15 cellular contexts compared by ENCODE assay signal in the genomic region with DNA sequence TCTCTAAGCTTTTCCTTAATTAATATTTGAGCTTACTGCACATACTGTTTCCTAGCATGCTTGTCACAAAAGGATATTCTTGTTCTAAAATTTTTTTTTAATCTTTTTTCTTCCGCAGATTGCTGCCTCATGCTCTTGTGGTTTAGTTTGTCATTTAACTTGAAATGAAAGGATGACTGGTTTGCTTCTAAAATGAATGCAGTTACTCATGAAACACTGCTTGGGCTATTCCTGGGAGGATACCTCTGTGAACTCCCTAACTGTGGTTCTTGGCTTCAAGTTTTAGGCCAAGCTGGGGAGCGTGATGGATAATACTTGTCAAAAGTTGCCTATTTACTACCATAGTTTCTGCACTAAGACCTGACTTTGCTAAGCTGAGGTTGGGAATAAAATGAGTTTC.
DNase-seq lines count a peak whose midpoint lies in the region; ATAC-seq and TF ChIP-seq lines count a peak whose summit lies in the region.
"Had no signal": no experiment of that assay in that cellular context is flagged by ENCODE, and none has a peak within 500 bp of the region (broad histone marks: within the 10 kb centered on the region; RNA-seq: fewer than 3 reads in every experiment).

No MANE protein-coding gene starts in this region.

- no peak overlapping the region for H2AK9ac ChIP-seq in IMR-90 (replicated peaks; ENCODE audit: low read depth, low read length, poor library complexity)

- H3K36me3 Mint-ChIP-seq in MCF 10A (ENCODE audit: insufficient read depth, unreplicated experiment) (peaks cover 13% of the 10 kb centered on the region), glutamatergic neuron (ENCODE audit: unreplicated experiment) (no peaks in the 10 kb centered on the region)
- H3K36me3 Mint-ChIP-seq in activated T-cell treated with anti-CD3 and anti-CD28 coated beads, Interleukin-2, amount 50 U/mL, for 24 hours (ENCODE audit: low read depth): peaks cover 44% of the 10 kb centered on the region
- no peaks in the 10 kb centered on the region for H3K36me3 Mint-ChIP-seq in activated CD4-positive, alpha-beta T cell treated with anti-CD3 and anti-CD28 coated beads, Interleukin-2, amount 10 ng/mL, durations not matched to agents 24 days and 14 days (ENCODE audit: low read depth)

- H3K4me3 ChIP-seq in mammary epithelial cell (replicated peaks in 1 of 3; ENCODE audit: insufficient read depth in 1 of 3, low read depth in 2 of 3, low read length in 3 of 3) (no peak overlapping the region), IMR-90 (ENCODE audit: insufficient read depth, low read depth, low read length) (no peak overlapping the region), fibroblast of pulmonary artery (replicated peaks; ENCODE audit: low read depth, low read length) (no peak overlapping the region)
- H3K4me3 ChIP-seq: A549, esophagus squamous epithelium had no signal

- peak overlapping the region; percentile 2; the same call in 1 of the 2 replicates for H3K18ac ChIP-seq in IMR-90 (ENCODE audit: low read depth, low read length)

- DNase-seq in mammary epithelial cell: peak; percentile 57
- no peak for DNase-seq in MCF 10A (ENCODE audit: unreplicated experiment)
- peak; percentile 93 for DNase-seq in IMR-90
- peak; percentile 62 for DNase-seq in fibroblast of pulmonary artery (ENCODE audit: low read depth)
- DNase-seq in stromal cell of bone marrow (ENCODE audit: low read depth): peak; percentile 91
- no peak for DNase-seq in activated T-cell treated with anti-CD3 and anti-CD28 coated beads, Interleukin-2, amount 50 U/mL, for 24 hours
- DNase-seq in activated CD4-positive, alpha-beta T cell treated with anti-CD3 and anti-CD28 coated beads, Interleukin-2, amount 10 ng/mL, durations not matched to agents 24 days and 14 days: no peak
- no peak for DNase-seq in glutamatergic neuron
- DNase-seq: esophagus squamous epithelium, mesendoderm, MM.1S, NCI-H526 treated with DMSO at 0.1 percent for 48 hours, T-helper 17 cell had no signal

- 0 out of 2 replicates have a peak, but pooled peaks have one; percentile 10 for TF ChIP-seq RAD21 in IMR-90 (IDR thresholded peaks at IDR 0.05; ENCODE audit: low read length)

- 100% methylated on average over 2 of the region's 2 CpGs for WGBS in mammary epithelial cell (ENCODE audit: low coverage, missing lambda C conversion rate)
- no CpG with 5 or more reads among the region's 2 CpGs for WGBS in IMR-90 (ENCODE audit: extremely low coverage in 2 of 2, insufficient read length in 1 of 2), 2 experiments

- dilution Hi-C loops in mammary epithelial cell (cut with HindIII; ENCODE audit: low sequenced_read_pairs): no loop called here
- dilution Hi-C loops in IMR-90 (cut with HindIII; ENCODE audit: low sequenced_read_pairs, unreplicated experiment): no loop called here

- H3K27me3 Mint-ChIP-seq in MCF 10A (ENCODE audit: insufficient read depth, unreplicated experiment) (no peaks in the 10 kb centered on the region), glutamatergic neuron (ENCODE audit: unreplicated experiment) (peaks cover 2% of the 10 kb centered on the region)
- no peaks in the 10 kb centered on the region for H3K27me3 Mint-ChIP-seq in activated T-cell treated with anti-CD3 and anti-CD28 coated beads, Interleukin-2, amount 50 U/mL, for 24 hours
- H3K27me3 Mint-ChIP-seq in activated CD4-positive, alpha-beta T cell treated with anti-CD3 and anti-CD28 coated beads, Interleukin-2, amount 10 ng/mL, durations not matched to agents 24 days and 14 days: no peaks in the 10 kb centered on the region
- H3K27me3 Mint-ChIP-seq: brain, T-helper 17 cell had no signal

- H3K9ac ChIP-seq in mammary epithelial cell (ENCODE audit: insufficient read depth, low read length) (no peak overlapping the region), IMR-90 (ENCODE audit: low read depth, low read length) (no peak overlapping the region)

- no peak overlapping the region for H4K91ac ChIP-seq in IMR-90 (ENCODE audit: insufficient read depth, low read depth, low read length)

- no peak overlapping the region for H3K4me2 ChIP-seq in mammary epithelial cell (ENCODE audit: insufficient read depth, low read depth, low read length)
- H3K4me2 ChIP-seq in IMR-90 (ENCODE audit: low read depth, low read length): peak overlapping the region; percentile 36; the same call in 1 of the 2 replicates
- H3K4me2 ChIP-seq: A549 had no signal

- TF ChIP-seq CTCF in mammary epithelial cell (conservative IDR thresholded peaks at IDR 0.05 in 1 of 2, IDR thresholded peaks at IDR 0.05 in 1 of 2; ENCODE audit: extremely low read depth in 1 of 2, insufficient read depth in 1 of 2, low read depth in 1 of 2, low read length in 2 of 2) (no peak), MCF 10A (IDR thresholded peaks at IDR 0.05; ENCODE audit: unreplicated experiment) (no peak), IMR-90 (conservative IDR thresholded peaks at IDR 0.05; ENCODE audit: low read depth, low read length) (no peak), fibroblast of pulmonary artery (IDR thresholded peaks at IDR 0.05; ENCODE audit: low read length, missing control alignments) (no peak), glutamatergic neuron (IDR thresholded peaks at IDR 0.05; ENCODE audit: partially characterized antibody, unreplicated experiment) (no peak)

- peak; percentile 48 for ATAC-seq in IMR-90 (ENCODE audit: low read depth)
- ATAC-seq: A549, T-helper 17 cell had no signal

- intact Hi-C loops in mammary epithelial cell (cut with micrococcal nuclease) (no loop called here), MCF 10A (cut with micrococcal nuclease) (no loop called here), IMR-90 (cut with micrococcal nuclease) (no loop called here)
- intact Hi-C loops in activated CD4-positive, alpha-beta T cell treated with anti-CD3 and anti-CD28 coated beads, Interleukin-2, amount 10 ng/mL, durations not matched to agents 24 days and 14 days (cut with micrococcal nuclease): no loop called here

- H4K8ac ChIP-seq in IMR-90 (ENCODE audit: low read depth in 2 of 2, low read length in 2 of 2): peak overlapping the region in 1 of 2 experiments; percentile 22; a peak in 1 of 4 replicates

- H3K36me3 ChIP-seq in mammary epithelial cell (ENCODE audit: insufficient read depth, low read length) (no peaks in the 10 kb centered on the region), IMR-90 (ENCODE audit: control insufficient read depth, insufficient read depth, low read length) (peaks cover 2% of the 10 kb centered on the region; the same call in 1 of the 2 replicates)

- peaks cover 15 to 43% of the 10 kb centered on the region in 2 experiments for H3K79me1 ChIP-seq in IMR-90 (ENCODE audit: low read depth in 1 of 2, low read length in 2 of 2)

- H3K9me1 ChIP-seq in IMR-90 (ENCODE audit: insufficient read depth, low read length): peaks cover 10% of the 10 kb centered on the region

- no peaks in the 10 kb centered on the region for H3K9me3 Mint-ChIP-seq in MCF 10A (ENCODE audit: unreplicated experiment)
- no peaks in the 10 kb centered on the region for H3K9me3 Mint-ChIP-seq in activated T-cell treated with anti-CD3 and anti-CD28 coated beads, Interleukin-2, amount 50 U/mL, for 24 hours
- H3K9me3 Mint-ChIP-seq in activated CD4-positive, alpha-beta T cell treated with anti-CD3 and anti-CD28 coated beads, Interleukin-2, amount 10 ng/mL, durations not matched to agents 24 days and 14 days: no peaks in the 10 kb centered on the region
- H3K9me3 Mint-ChIP-seq in glutamatergic neuron (ENCODE audit: unreplicated experiment): no peaks in the 10 kb centered on the region
- H3K9me3 Mint-ChIP-seq: brain had no signal

- no peak overlapping the region for H3K4me3 Mint-ChIP-seq in MCF 10A (ENCODE audit: unreplicated experiment)
- H3K4me3 Mint-ChIP-seq in activated T-cell treated with anti-CD3 and anti-CD28 coated beads, Interleukin-2, amount 50 U/mL, for 24 hours: no peak overlapping the region
- no peak overlapping the region for H3K4me3 Mint-ChIP-seq in activated CD4-positive, alpha-beta T cell treated with anti-CD3 and anti-CD28 coated beads, Interleukin-2, amount 10 ng/mL, durations not matched to agents 24 days and 14 days
- no peak overlapping the region for H3K4me3 Mint-ChIP-seq in glutamatergic neuron (ENCODE audit: unreplicated experiment)
- H3K4me3 Mint-ChIP-seq: brain, T-helper 17 cell had no signal

- no peaks in the 10 kb centered on the region for H4K20me1 ChIP-seq in mammary epithelial cell (ENCODE audit: insufficient read depth, low read length)
- H4K20me1 ChIP-seq in IMR-90 (ENCODE audit: insufficient read depth, low read length): no peaks in the 10 kb centered on the region

- H2AK5ac ChIP-seq in IMR-90 (ENCODE audit: low read depth, low read length): no peak overlapping the region; the same call in 1 of the 2 replicates

- peak overlapping the region; percentile 27; the same call in 1 of the 2 replicates for H3K4ac ChIP-seq in IMR-90 (ENCODE audit: low read depth, low read length)

- in situ Hi-C loops in mammary epithelial cell (cut with MboI; ENCODE audit: low sequenced_read_pairs in 2 of 2): no loop called here
- in situ Hi-C loops in IMR-90 (cut with MboI; ENCODE audit: low sequenced_read_pairs): no loop called here

- no peaks in the 10 kb centered on the region for H3K27me3 ChIP-seq in mammary epithelial cell (ENCODE audit: insufficient read depth, low read length)
- H3K27me3 ChIP-seq in IMR-90 (ENCODE audit: control insufficient read depth, insufficient read depth, low read length): no peaks in the 10 kb centered on the region
- H3K27me3 ChIP-seq: esophagus squamous epithelium had no signal

- H2BK15ac ChIP-seq in IMR-90 (ENCODE audit: low read depth, low read length): no peak overlapping the region; the same call in 2 of the 3 replicates

- H2BK120ac ChIP-seq in IMR-90 (ENCODE audit: low read depth, low read length): peak overlapping the region; percentile 22; the same call in 1 of the 2 replicates

- no TSS peak for BruUV-seq in mammary epithelial cell (replicated peaks; lab: Mats Ljungman, UMichigan)
- no TSS peak for BruUV-seq in MCF 10A (replicated peaks; lab: Mats Ljungman, UMichigan)
- BruUV-seq in IMR-90 (replicated peaks; lab: Mats Ljungman, UMichigan): no TSS peak

- H3K4me1 Mint-ChIP-seq in MCF 10A (ENCODE audit: insufficient read depth, unreplicated experiment): no peaks in the 10 kb centered on the region
- H3K4me1 Mint-ChIP-seq in activated T-cell treated with anti-CD3 and anti-CD28 coated beads, Interleukin-2, amount 50 U/mL, for 24 hours (ENCODE audit: low read depth): peaks cover 3% of the 10 kb centered on the region
- no peaks in the 10 kb centered on the region for H3K4me1 Mint-ChIP-seq in activated CD4-positive, alpha-beta T cell treated with anti-CD3 and anti-CD28 coated beads, Interleukin-2, amount 10 ng/mL, durations not matched to agents 24 days and 14 days
- H3K4me1 Mint-ChIP-seq in glutamatergic neuron (ENCODE audit: low read depth, unreplicated experiment): peaks cover 14% of the 10 kb centered on the region

- H3K14ac ChIP-seq in IMR-90 (replicated peaks; ENCODE audit: low read depth, low read length): 0 out of 2 replicates have a peak overlapping the region, but pooled peaks have one; percentile 5

- H3K4me1 ChIP-seq in mammary epithelial cell (ENCODE audit: insufficient read depth, low read length): no peaks in the 10 kb centered on the region
- H3K4me1 ChIP-seq in IMR-90 (ENCODE audit: control insufficient read depth, insufficient read depth, low read length): peaks cover 20% of the 10 kb centered on the region
- H3K4me1 ChIP-seq: esophagus squamous epithelium had no signal

- no peak overlapping the region for H3K27ac Mint-ChIP-seq in MCF 10A (ENCODE audit: low read depth, unreplicated experiment)
- H3K27ac Mint-ChIP-seq in activated T-cell treated with anti-CD3 and anti-CD28 coated beads, Interleukin-2, amount 50 U/mL, for 24 hours: no peak overlapping the region
- no peak overlapping the region for H3K27ac Mint-ChIP-seq in activated CD4-positive, alpha-beta T cell treated with anti-CD3 and anti-CD28 coated beads, Interleukin-2, amount 10 ng/mL, durations not matched to agents 24 days and 14 days
- no peak overlapping the region for H3K27ac Mint-ChIP-seq in glutamatergic neuron (ENCODE audit: unreplicated experiment)
- H3K27ac Mint-ChIP-seq: T-helper 17 cell had no signal

- no peaks in the 10 kb centered on the region for H3K79me2 ChIP-seq in mammary epithelial cell (ENCODE audit: insufficient read depth, low read length)

- H3K9me3 ChIP-seq in mammary epithelial cell (replicated peaks; ENCODE audit: insufficient read depth, low read length): no peaks in the 10 kb centered on the region
- H3K9me3 ChIP-seq in IMR-90 (ENCODE audit: control insufficient read depth, insufficient read depth, low read length): no peaks in the 10 kb centered on the region
- H3K9me3 ChIP-seq: A549, esophagus squamous epithelium had no signal

- CTCF ChIA-PET in mammary epithelial cell (lab: Charles Lee; ENCODE audit: low non-redundant PET): no interaction called here
- CTCF ChIA-PET in MCF 10A (lab: Yijun Ruan, JAX): no interaction called here
- CTCF ChIA-PET in IMR-90 (lab: Yijun Ruan, JAX): no interaction called here

- H2AFZ ChIP-seq in mammary epithelial cell (ENCODE audit: low read depth, low read length) (no peak overlapping the region), IMR-90 (replicated peaks; ENCODE audit: low read length, poor library complexity) (no peak overlapping the region)

- H2BK5ac ChIP-seq in IMR-90 (ENCODE audit: low read depth, low read length, poor library complexity, severe bottlenecking): peak overlapping the region; percentile 74

- peak overlapping the region; percentile 30; the same call in 1 of the 2 replicates for H3K23ac ChIP-seq in IMR-90 (ENCODE audit: low read depth, low read length)

- POLR2A ChIA-PET in MCF 10A (lab: Yijun Ruan, JAX) (no interaction called here), IMR-90 (lab: Charles Lee; ENCODE audit: unreplicated experiment) (no interaction called here)

- no peak for TF ChIP-seq POLR2A in IMR-90 (IDR thresholded peaks at IDR 0.05; ENCODE audit: low read depth, low read length)

- no peak overlapping the region for H3K56ac ChIP-seq in IMR-90 (ENCODE audit: extremely low read depth, insufficient read depth, low read length)

- no peak overlapping the region for H2BK20ac ChIP-seq in IMR-90 (ENCODE audit: low read depth, low read length)

- H3K27ac ChIP-seq in mammary epithelial cell (ENCODE audit: insufficient read depth, low read depth, low read length): no peak overlapping the region
- peak overlapping the region; percentile 38; the same call in 1 of the 2 replicates for H3K27ac ChIP-seq in IMR-90 (ENCODE audit: insufficient read depth, low read length)
- H3K27ac ChIP-seq: A549, esophagus squamous epithelium had no signal

- H4K5ac ChIP-seq in IMR-90 (ENCODE audit: low read depth, low read length): no peak overlapping the region

Comparison
In these comparisons a context has a peak if more than half of its experiments do, and no peak if none do; other contexts are left out.
1. DNase-seq: peak in mammary epithelial cell (single experiment), IMR-90 (single experiment), fibroblast of pulmonary artery (single experiment) and stromal cell of bone marrow (single experiment); none in MCF 10A (single experiment), activated T-cell treated with anti-CD3 and anti-CD28 coated beads, Interleukin-2, amount 50 U/mL, for 24 hours (single experiment), activated CD4-positive, alpha-beta T cell treated with anti-CD3 and anti-CD28 coated beads, Interleukin-2, amount 10 ng/mL, durations not matched to agents 24 days and 14 days (single experiment) and glutamatergic neuron (single experiment).